Comparison of ENCODE assay signal across 25 cellular contexts in the genomic region with DNA sequence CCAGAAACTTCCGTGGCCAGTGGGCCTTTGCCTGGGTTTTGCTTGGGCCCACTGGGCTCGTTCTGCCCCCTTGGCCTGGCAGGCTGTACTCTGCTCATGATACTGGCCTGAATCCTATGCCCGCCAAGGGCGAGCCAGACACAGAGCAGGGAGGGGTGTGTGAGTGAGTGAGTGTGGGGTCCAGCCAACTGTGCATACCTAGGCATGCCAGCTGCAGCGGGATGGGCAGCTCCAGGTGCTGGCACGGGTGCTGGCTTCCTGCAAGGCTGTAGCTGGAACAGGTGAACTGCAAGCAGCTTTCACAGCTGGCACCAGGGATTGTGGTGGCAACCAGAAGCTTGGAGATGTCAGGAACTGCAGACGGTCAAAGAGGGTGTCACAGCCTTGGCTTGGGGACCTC.
"Had no signal": no experiment of that assay in that cellular context is flagged by ENCODE, and none has a peak within 500 bp of the region (broad histone marks: within the 10 kb centered on the region; RNA-seq: fewer than 3 reads in every experiment).

No MANE protein-coding gene starts in this region.

- H3K27ac ChIP-seq: adrenal gland, body of pancreas, colonic mucosa, dorsolateral prefrontal cortex, right atrium auricular region, spleen, tibial nerve, WERI-Rb-1 had no signal

- H3K4me1 Mint-ChIP-seq: activated naive CD8-positive, alpha-beta T cell treated with anti-CD3 and anti-CD28 coated beads for 36 hours; mesothelial cell of epicardium; naive thymus-derived CD8-positive, alpha-beta T cell; neural crest cell; T-helper 17 cell had no signal

- H3K9me3 ChIP-seq: adrenal gland, body of pancreas, colonic mucosa, right atrium auricular region, tibial nerve had no signal

- H3K9me3 Mint-ChIP-seq: activated naive CD4-positive, alpha-beta T cell treated with anti-CD3 and anti-CD28 coated beads for 36 hours; activated naive CD8-positive, alpha-beta T cell treated with anti-CD3 and anti-CD28 coated beads for 36 hours; neural crest cell had no signal

- H3K27me3 ChIP-seq: adrenal gland, body of pancreas, colonic mucosa, dorsolateral prefrontal cortex, right atrium auricular region, spleen, tibial nerve had no signal

- H3K4me3 Mint-ChIP-seq: activated naive CD4-positive, alpha-beta T cell treated with anti-CD3 and anti-CD28 coated beads for 36 hours; activated naive CD8-positive, alpha-beta T cell treated with anti-CD3 and anti-CD28 coated beads for 36 hours; mesothelial cell of epicardium; naive thymus-derived CD8-positive, alpha-beta T cell; neural crest cell; T-helper 17 cell had no signal

- H3K4me1 ChIP-seq: adrenal gland, body of pancreas, colonic mucosa, right atrium auricular region, spleen, tibial nerve had no signal

- H3K27me3 Mint-ChIP-seq: activated naive CD8-positive, alpha-beta T cell treated with anti-CD3 and anti-CD28 coated beads for 36 hours; naive thymus-derived CD8-positive, alpha-beta T cell; T-helper 17 cell had no signal

- H3K36me3 Mint-ChIP-seq: activated naive CD8-positive, alpha-beta T cell treated with anti-CD3 and anti-CD28 coated beads for 36 hours; mesothelial cell of epicardium had no signal

- H3K36me3 ChIP-seq: adrenal gland, colonic mucosa, right atrium auricular region, spleen, tibial nerve, WERI-Rb-1 had no signal

- DNase-seq: activated CD4-positive, alpha-beta T cell treated with anti-CD3 and anti-CD28 coated beads for 48 hours; activated CD4-positive, alpha-beta T cell treated with anti-CD3 and anti-CD28 coated beads, Interleukin-2, amount 50 U/mL, for 48 hours; activated CD8-positive, alpha-beta memory T cell treated with anti-CD3 and anti-CD28 coated beads for 24 hours; activated effector memory CD4-positive, alpha-beta T cell treated with Interleukin-2 at 50 U/mL for 16 hours; activated naive CD4-positive, alpha-beta T cell treated with anti-CD3 and anti-CD28 coated beads for 36 hours; activated naive CD8-positive, alpha-beta T cell treated with anti-CD3 and anti-CD28 coated beads for 36 hours; adrenal gland; aorta; body of pancreas; colonic mucosa; dorsolateral prefrontal cortex; effector memory CD4-positive, alpha-beta T cell; left cardiac atrium; left ventricle myocardium superior; naive thymus-derived CD8-positive, alpha-beta T cell; occipital lobe; stimulated activated naive CD4-positive, alpha-beta T cell treated with Interleukin-2 at 50 U/mL for 16 hours; T-helper 17 cell; T1000; WERI-Rb-1 had no signal

- H3K4me3 ChIP-seq: adrenal gland, body of pancreas, colonic mucosa, dorsolateral prefrontal cortex, right atrium auricular region, spleen, tibial nerve had no signal

- H3K27ac Mint-ChIP-seq: activated naive CD4-positive, alpha-beta T cell treated with anti-CD3 and anti-CD28 coated beads for 36 hours; activated naive CD8-positive, alpha-beta T cell treated with anti-CD3 and anti-CD28 coated beads for 36 hours; mesothelial cell of epicardium; naive thymus-derived CD8-positive, alpha-beta T cell; T-helper 17 cell had no signal
